1 cellular context compared by ENCODE assay signal in the genomic region with DNA sequence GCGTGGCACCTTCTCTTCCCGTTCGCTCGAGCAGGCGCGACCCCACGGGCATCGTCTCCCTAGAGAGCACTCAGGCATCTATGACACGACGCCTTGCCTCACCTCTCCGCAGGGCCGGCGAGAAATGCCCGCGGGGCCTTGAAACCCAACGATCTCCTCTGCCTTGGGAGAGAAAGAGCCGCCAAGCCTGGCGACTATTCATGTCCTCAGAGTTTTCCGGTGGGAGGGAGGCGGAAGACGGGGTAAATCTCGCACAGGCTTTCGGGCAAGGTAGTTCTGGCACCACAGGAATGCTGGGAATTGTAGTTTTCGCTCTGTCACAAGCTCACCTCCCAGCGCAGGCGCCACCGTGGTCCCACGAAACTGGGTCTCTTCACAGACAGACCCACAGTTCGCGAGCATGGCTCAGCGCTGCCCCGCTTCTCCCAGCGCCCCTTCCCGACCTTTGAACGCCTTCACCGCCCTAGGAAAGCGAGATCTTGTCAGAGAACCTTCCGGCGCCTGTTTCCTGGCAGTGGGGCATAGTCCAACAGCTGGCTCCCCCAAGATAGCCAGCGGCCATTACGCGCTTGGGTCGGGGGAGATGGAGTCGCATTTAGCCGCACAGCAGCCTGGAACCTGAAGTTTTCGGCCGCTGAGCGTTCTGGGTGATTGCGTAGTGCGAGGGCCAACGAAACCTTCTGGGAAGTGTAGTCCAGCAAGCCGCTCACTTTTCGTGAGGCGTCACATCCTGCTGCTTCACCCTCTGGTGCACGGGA.
TF ChIP-seq lines count a peak whose summit lies in the region.

A gene with protein sequence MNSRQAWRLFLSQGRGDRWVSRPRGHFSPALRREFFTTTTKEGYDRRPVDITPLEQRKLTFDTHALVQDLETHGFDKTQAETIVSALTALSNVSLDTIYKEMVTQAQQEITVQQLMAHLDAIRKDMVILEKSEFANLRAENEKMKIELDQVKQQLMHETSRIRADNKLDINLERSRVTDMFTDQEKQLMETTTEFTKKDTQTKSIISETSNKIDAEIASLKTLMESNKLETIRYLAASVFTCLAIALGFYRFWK (minus strand): TSS at position 597 of the 758 bp plus-strand sequence. CDS start 395 bp downstream, at position 202.

TF ChIP-seq in HepG2, 621 proteins besides CTCF, POLR2A, EP300 and RAD21 (continued from another document):
- TF ChIP-seq, protein P1, sequence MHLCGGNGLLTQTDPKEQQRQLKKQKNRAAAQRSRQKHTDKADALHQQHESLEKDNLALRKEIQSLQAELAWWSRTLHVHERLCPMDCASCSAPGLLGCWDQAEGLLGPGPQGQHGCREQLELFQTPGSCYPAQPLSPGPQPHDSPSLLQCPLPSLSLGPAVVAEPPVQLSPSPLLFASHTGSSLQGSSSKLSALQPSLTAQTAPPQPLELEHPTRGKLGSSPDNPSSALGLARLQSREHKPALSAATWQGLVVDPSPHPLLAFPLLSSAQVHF (CRISPR knock-in tag; IDR thresholded peaks at IDR 0.05) = no peak
- no peak for TF ChIP-seq ZNF577 (CRISPR knock-in tag; IDR thresholded peaks at IDR 0.05; ENCODE audit: borderline replicate concordance, low read depth)
- TF ChIP-seq, protein P2, sequence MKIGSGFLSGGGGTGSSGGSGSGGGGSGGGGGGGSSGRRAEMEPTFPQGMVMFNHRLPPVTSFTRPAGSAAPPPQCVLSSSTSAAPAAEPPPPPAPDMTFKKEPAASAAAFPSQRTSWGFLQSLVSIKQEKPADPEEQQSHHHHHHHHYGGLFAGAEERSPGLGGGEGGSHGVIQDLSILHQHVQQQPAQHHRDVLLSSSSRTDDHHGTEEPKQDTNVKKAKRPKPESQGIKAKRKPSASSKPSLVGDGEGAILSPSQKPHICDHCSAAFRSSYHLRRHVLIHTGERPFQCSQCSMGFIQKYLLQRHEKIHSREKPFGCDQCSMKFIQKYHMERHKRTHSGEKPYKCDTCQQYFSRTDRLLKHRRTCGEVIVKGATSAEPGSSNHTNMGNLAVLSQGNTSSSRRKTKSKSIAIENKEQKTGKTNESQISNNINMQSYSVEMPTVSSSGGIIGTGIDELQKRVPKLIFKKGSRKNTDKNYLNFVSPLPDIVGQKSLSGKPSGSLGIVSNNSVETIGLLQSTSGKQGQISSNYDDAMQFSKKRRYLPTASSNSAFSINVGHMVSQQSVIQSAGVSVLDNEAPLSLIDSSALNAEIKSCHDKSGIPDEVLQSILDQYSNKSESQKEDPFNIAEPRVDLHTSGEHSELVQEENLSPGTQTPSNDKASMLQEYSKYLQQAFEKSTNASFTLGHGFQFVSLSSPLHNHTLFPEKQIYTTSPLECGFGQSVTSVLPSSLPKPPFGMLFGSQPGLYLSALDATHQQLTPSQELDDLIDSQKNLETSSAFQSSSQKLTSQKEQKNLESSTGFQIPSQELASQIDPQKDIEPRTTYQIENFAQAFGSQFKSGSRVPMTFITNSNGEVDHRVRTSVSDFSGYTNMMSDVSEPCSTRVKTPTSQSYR (CRISPR knock-in tag; IDR thresholded peaks at IDR 0.05; ENCODE audit: borderline replicate concordance) = no peak
- peak; percentile 78; the same call in 1 of the 2 replicates for TF ChIP-seq SMYD3 (CRISPR knock-in tag; IDR thresholded peaks at IDR 0.05)
TF ChIP-seq in HepG2: peak in this region for 324.
